ENCODE assay signal across 12 cellular contexts in genomic region chr17:44008205-44008909, GRCh38. TPM values are rescaled to one million over a fixed set of nuclear protein-coding genes. Genes with fewer than 3 reads are reported as not detected.
A peak's percentile ranks its signal among the peaks of the same experiment; 100 is the strongest.
DNase-seq lines count a peak whose midpoint lies in the region; ATAC-seq, FAIRE-seq and TF ChIP-seq lines count a peak whose summit lies in the region.
"Had no signal": no experiment of that assay in that cellular context is flagged by ENCODE, and none has a peak within 500 bp of the region (broad histone marks: within the 10 kb centered on the region; RNA-seq: fewer than 3 reads in every experiment).

No MANE protein-coding gene starts in this region.

- no peaks in the 10 kb centered on the region for H3K9me3 Mint-ChIP-seq in activated T-helper 1 cell treated with anti-CD3 and anti-CD28 coated beads, Interleukin-12 subunit alpha, Interleukin-12 subunit beta, Interleukin-2, Interleukin-4 antibody, amounts not matched to agents 30 ng/mL and 10 ng/mL and 1 ng/mL, durations not matched to agents 14 hours and 24 hours and 36 hours

- no peaks in the 10 kb centered on the region for H3K27me3 ChIP-seq in ACC112 (ENCODE audit: insufficient read depth, low read length)
- no peaks in the 10 kb centered on the region for H3K27me3 ChIP-seq in GM23248 (replicated peaks; ENCODE audit: insufficient read depth)
- H3K27me3 ChIP-seq in stomach, result peaks cover 14 to 42% (median 25%) of the 10 kb centered on the region in 3 donors

- peak overlapping the region; percentile 76 for H3K9ac ChIP-seq in GM23248
- no peak overlapping the region for H3K9ac ChIP-seq in kidney (ENCODE audit: low read length in 2 of 2)

- ATAC-seq in HG02981 (IDR thresholded peaks at IDR 0.05; ENCODE audit: unreplicated experiment) (no peak), Right ventricle myocardium inferior (no peak)

- no peak for TF ChIP-seq CTCF in kidney (IDR thresholded peaks at IDR 0.05; ENCODE audit: borderline replicate concordance, extremely low read depth, insufficient read depth)
- TF ChIP-seq CTCF in stomach (IDR thresholded peaks at IDR 0.05), result no peak

- FAIRE-seq in kidney (lab: Jason Lieb, UNC), result no peak

- H3K27ac ChIP-seq in ACC112 (ENCODE audit: low read depth, low read length), result no peak overlapping the region
- no peak overlapping the region for H3K27ac ChIP-seq in GM23248
- H3K27ac ChIP-seq in kidney (ENCODE audit: low read depth in 2 of 2, low read length in 2 of 2), result no peak overlapping the region
- no peak overlapping the region for H3K27ac ChIP-seq in stomach

- H3K79me2 ChIP-seq in ACC112 (ENCODE audit: control insufficient read depth, insufficient read depth, low read length, unreplicated experiment) (peaks cover 6% of the 10 kb centered on the region), GM23248 (ENCODE audit: insufficient read depth) (0 out of 2 replicates have a peak, but pooled peaks cover 5% of the 10 kb centered on the region)

- H3F3A ChIP-seq in GM23248 (ENCODE audit: insufficient read depth), result no peaks in the 10 kb centered on the region; the same call in 1 of the 2 replicates

- peaks cover 27% of the 10 kb centered on the region for H3K4me1 Mint-ChIP-seq in activated T-helper 1 cell treated with anti-CD3 and anti-CD28 coated beads, Interleukin-12 subunit alpha, Interleukin-12 subunit beta, Interleukin-2, Interleukin-4 antibody, amounts not matched to agents 30 ng/mL and 10 ng/mL and 1 ng/mL, durations not matched to agents 14 hours and 24 hours and 36 hours (ENCODE audit: low read depth)

- no peaks in the 10 kb centered on the region for H3K9me3 ChIP-seq in GM23248 (ENCODE audit: low read depth)
- H3K9me3 ChIP-seq in kidney (ENCODE audit: control insufficient read depth in 1 of 2, low read length in 2 of 2), result no peaks in the 10 kb centered on the region
- no peaks in the 10 kb centered on the region for H3K9me3 ChIP-seq in stomach

- H3K4me2 ChIP-seq in GM23248 (ENCODE audit: unreplicated experiment), result peak overlapping the region; percentile 72

- H3K4me1 ChIP-seq in ACC112 (ENCODE audit: control insufficient read depth, insufficient read depth, low read length, unreplicated experiment) (peaks cover 9% of the 10 kb centered on the region), GM23248 (ENCODE audit: insufficient read depth) (peaks cover 6% of the 10 kb centered on the region; the same call in 1 of the 2 replicates), kidney (ENCODE audit: control insufficient read depth in 1 of 2, insufficient read depth in 1 of 2, low read depth in 1 of 2, low read length in 2 of 2) (peaks cover 0 to 25% of the 10 kb centered on the region in 2 donors), stomach (peaks cover 37 to 58% (median 49%) of the 10 kb centered on the region in 4 donors)

- DNase-seq in GM23248, result no peak
- no peak for DNase-seq in activated T-helper 1 cell treated with anti-CD3 and anti-CD28 coated beads, Interleukin-12 subunit alpha, Interleukin-12 subunit beta, Interleukin-2, Interleukin-4 antibody, amounts not matched to agents 30 ng/mL and 10 ng/mL and 1 ng/mL, durations not matched to agents 14 hours and 24 hours and 36 hours (ENCODE audit: low spot score)
- DNase-seq in kidney, result peak; percentile 61
- DNase-seq in stomach, result no peak
- DNase-seq in Right ventricle myocardium inferior (ENCODE audit: missing footprints), result no peak
- DNase-seq in putamen (ENCODE audit: low spot score), result no peak
- DNase-seq: activated CD4-positive, CD25-positive, alpha-beta regulatory T cell treated with anti-CD3 and anti-CD28 coated beads, Interleukin-2, amount 50 U/mL, for 72 hours; DMS153; NCI-H524 treated with DMSO at 0.1 percent for 48 hours had no signal

- H2AFZ ChIP-seq in ACC112 (ENCODE audit: low read length, unreplicated experiment) (no peak overlapping the region), GM23248 (no peak overlapping the region)

- peak overlapping the region; percentile 81 for H3K4me3 Mint-ChIP-seq in activated T-helper 1 cell treated with anti-CD3 and anti-CD28 coated beads, Interleukin-12 subunit alpha, Interleukin-12 subunit beta, Interleukin-2, Interleukin-4 antibody, amounts not matched to agents 30 ng/mL and 10 ng/mL and 1 ng/mL, durations not matched to agents 14 hours and 24 hours and 36 hours

- no peaks in the 10 kb centered on the region for H3K9me2 ChIP-seq in GM23248 (ENCODE audit: insufficient read depth)

- no peak for TF ChIP-seq EP300 in stomach (IDR thresholded peaks at IDR 0.05)

- no peaks in the 10 kb centered on the region for H3K36me3 ChIP-seq in ACC112 (ENCODE audit: insufficient read depth, low read length)
- no peaks in the 10 kb centered on the region for H3K36me3 ChIP-seq in GM23248 (ENCODE audit: low read depth)
- H3K36me3 ChIP-seq in kidney (ENCODE audit: control insufficient read depth in 1 of 2, insufficient read depth in 2 of 2, low read length in 2 of 2), result peaks cover 7 to 9% of the 10 kb centered on the region in 2 donors
- peaks cover 4 to 32% (median 24%) of the 10 kb centered on the region in 4 donors for H3K36me3 ChIP-seq in stomach

- intact Hi-C loops in activated T-helper 1 cell treated with anti-CD3 and anti-CD28 coated beads, Interleukin-12 subunit alpha, Interleukin-12 subunit beta, Interleukin-2, Interleukin-4 antibody, amounts not matched to agents 30 ng/mL and 10 ng/mL and 1 ng/mL, durations not matched to agents 14 hours and 24 hours and 36 hours (cut with micrococcal nuclease), result loop anchor here (5.0 kb wide), 6 partner anchors 106 to 1991 kb away; partner anchors contain the start of genes DNAJC7, HROB and RUNDC3A
- intact Hi-C loops in kidney (cut with DNase I) (no loop called here), stomach (cut with DNase I; ENCODE audit: low total_unique reads) (no loop called here), Right ventricle myocardium inferior (cut with DNase I) (loop anchor here (5.0 kb wide), 2 partner anchors 34 to 159 kb away; no protein-coding TSS in a partner anchor)

- in situ Hi-C loops in GM23248 (cut with MboI), result no loop called here

- peaks cover 10% of the 10 kb centered on the region for H3K36me3 Mint-ChIP-seq in activated T-helper 1 cell treated with anti-CD3 and anti-CD28 coated beads, Interleukin-12 subunit alpha, Interleukin-12 subunit beta, Interleukin-2, Interleukin-4 antibody, amounts not matched to agents 30 ng/mL and 10 ng/mL and 1 ng/mL, durations not matched to agents 14 hours and 24 hours and 36 hours (ENCODE audit: low read depth)

- H3K27ac Mint-ChIP-seq in activated T-helper 1 cell treated with anti-CD3 and anti-CD28 coated beads, Interleukin-12 subunit alpha, Interleukin-12 subunit beta, Interleukin-2, Interleukin-4 antibody, amounts not matched to agents 30 ng/mL and 10 ng/mL and 1 ng/mL, durations not matched to agents 14 hours and 24 hours and 36 hours, result peak overlapping the region; percentile 62

- peak overlapping the region; percentile 88 for H3K4me3 ChIP-seq in ACC112 (ENCODE audit: low read depth, low read length)
- peak overlapping the region; percentile 75 for H3K4me3 ChIP-seq in GM23248
- H3K4me3 ChIP-seq in kidney (ENCODE audit: low read length in 2 of 2), result peak overlapping the region in 1 of 2 donors; percentile 70
- H3K4me3 ChIP-seq in stomach, result no peak overlapping the region

- peaks cover 20% of the 10 kb centered on the region for H3K27me3 Mint-ChIP-seq in activated T-helper 1 cell treated with anti-CD3 and anti-CD28 coated beads, Interleukin-12 subunit alpha, Interleukin-12 subunit beta, Interleukin-2, Interleukin-4 antibody, amounts not matched to agents 30 ng/mL and 10 ng/mL and 1 ng/mL, durations not matched to agents 14 hours and 24 hours and 36 hours (ENCODE audit: insufficient read depth)

- no peak for TF ChIP-seq POLR2A in stomach (IDR thresholded peaks at IDR 0.05)

- H4K20me1 ChIP-seq in GM23248 (ENCODE audit: insufficient read depth), result no peaks in the 10 kb centered on the region

- WGBS in GM23248 (ENCODE audit: low coverage in 1 of 2, low lambda C conversion rate in 2 of 2, missing lambda C conversion rate in 2 of 2), 2 experiments, result 70 to 74% methylated on average over 6 of the region's 6 CpGs
- 66 to 71% (median 71%) methylated on average over 5 to 6 of the region's 6 CpGs for WGBS in stomach, 5 donors

RNA-seq across cellular contexts. Expression of gene NAGS, which starts 3.9 kb away (rescaled TPM):
- total RNA-seq in GM23248 (2014; rRNA removed; shearing (Covaris generic)), result 1.8 and 2.8 TPM in 2 replicates
- polyA plus RNA-seq in GM23248 (2016; fragmentation: Nextera tagmentation; extraction: Ambion mirVana) (1.6 and 2.3 TPM in 2 replicates), kidney (ENCODE audit: insufficient read depth, low read depth, low replicate concordance) (8.7 TPM), stomach (1 to 10 TPM in 2 of 3 donors, under 1 TPM in 1; 0.61 to 1.4 (median 1.2) TPM)
- 0.39 and 0.60 TPM in 2 replicates for total RNA-seq in activated T-helper 1 cell treated with anti-CD3 and anti-CD28 coated beads, Interleukin-12 subunit alpha, Interleukin-12 subunit beta, Interleukin-2, Interleukin-4 antibody, amounts not matched to agents 30 ng/mL and 10 ng/mL and 1 ng/mL, durations not matched to agents 14 hours and 24 hours and 36 hours
- total RNA-seq in kidney (3.5 TPM), stomach (1 to 10 TPM in 1 of 5 donors, under 1 TPM in 2, not detected in 2; 0.29 to 1.5 (median 0.58) TPM), Right ventricle myocardium inferior (0.68 TPM)

RNA-seq across cellular contexts. Expression of gene TMEM101, which starts 6.4 kb away (rescaled TPM):
- total RNA-seq in GM23248 (2014; rRNA removed; shearing (Covaris generic)), result 25.5 and 45.4 TPM in 2 replicates
- polyA plus RNA-seq in GM23248 (2016; fragmentation: Nextera tagmentation; extraction: Ambion mirVana) (24.4 and 25.0 TPM in 2 replicates), kidney (ENCODE audit: insufficient read depth, low read depth, low replicate concordance) (111 TPM), stomach (10 to 100 TPM; 29.6 to 40.8 (median 38.0) TPM)
- 31.6 and 32.8 TPM in 2 replicates for total RNA-seq in activated T-helper 1 cell treated with anti-CD3 and anti-CD28 coated beads, Interleukin-12 subunit alpha, Interleukin-12 subunit beta, Interleukin-2, Interleukin-4 antibody, amounts not matched to agents 30 ng/mL and 10 ng/mL and 1 ng/mL, durations not matched to agents 14 hours and 24 hours and 36 hours
- total RNA-seq in kidney (31.2 TPM), stomach (10 to 100 TPM in 4 of 5 donors, 1 to 10 TPM in 1; 1.8 to 41.9 (median 17.7) TPM), Right ventricle myocardium inferior (21.5 TPM)

RNA-seq across cellular contexts. Expression of gene PYY, which starts 54.6 kb away (rescaled TPM):
- not detected in 2 replicates for total RNA-seq in GM23248 (2014; rRNA removed; shearing (Covaris generic))
- polyA plus RNA-seq in GM23248 (2016; fragmentation: Nextera tagmentation; extraction: Ambion mirVana) (not detected in 2 replicates), kidney (ENCODE audit: insufficient read depth, low read depth, low replicate concordance) (not detected), stomach (under 1 TPM in 1 of 3 donors, not detected in 2; 0.35 TPM)
- total RNA-seq in activated T-helper 1 cell treated with anti-CD3 and anti-CD28 coated beads, Interleukin-12 subunit alpha, Interleukin-12 subunit beta, Interleukin-2, Interleukin-4 antibody, amounts not matched to agents 30 ng/mL and 10 ng/mL and 1 ng/mL, durations not matched to agents 14 hours and 24 hours and 36 hours, result 0.36 TPM in 1 of 2 replicates, not detected in the other
- total RNA-seq in kidney (not detected), stomach (10 to 100 TPM in 1 of 5 donors, not detected in 4; 71.3 TPM), Right ventricle myocardium inferior (not detected)
- total RNA-seq: mononuclear cell had no signal

RNA-seq across cellular contexts. Expression of gene LSM12, which starts 58.1 kb away (rescaled TPM):
- total RNA-seq in GM23248 (2014; rRNA removed; shearing (Covaris generic)), result 36.1 and 49.4 TPM in 2 replicates
- polyA plus RNA-seq in GM23248 (2016; fragmentation: Nextera tagmentation; extraction: Ambion mirVana), result 122 and 125 TPM in 2 replicates
- total RNA-seq in activated T-helper 1 cell treated with anti-CD3 and anti-CD28 coated beads, Interleukin-12 subunit alpha, Interleukin-12 subunit beta, Interleukin-2, Interleukin-4 antibody, amounts not matched to agents 30 ng/mL and 10 ng/mL and 1 ng/mL, durations not matched to agents 14 hours and 24 hours and 36 hours, result 93.9 and 95.4 TPM in 2 replicates
- total RNA-seq in kidney, result 47.6 TPM
- 29.0 TPM for polyA plus RNA-seq in kidney (ENCODE audit: insufficient read depth, low read depth, low replicate concordance)
- total RNA-seq in stomach, result 10 to 100 TPM; 19.8 to 34.5 (median 30.4) TPM
- polyA plus RNA-seq in stomach, result 10 to 100 TPM; 25.4 to 30.7 (median 29.9) TPM
- 47.6 TPM for total RNA-seq in Right ventricle myocardium inferior

Comparison
In these comparisons a context has a peak if more than half of its experiments do, and no peak if none do; other contexts are left out.
1. H3K4me3 ChIP-seq: peak in ACC112 (single experiment) and GM23248 (single experiment); none in stomach (0 of 4).
2. intact Hi-C loops: an anchor here in activated T-helper 1 cell treated with anti-CD3 and anti-CD28 coated beads, Interleukin-12 subunit alpha, Interleukin-12 subunit beta, Interleukin-2, Interleukin-4 antibody, amounts not matched to agents 30 ng/mL and 10 ng/mL and 1 ng/mL, durations not matched to agents 14 hours and 24 hours and 36 hours (5.0 kb wide) and Right ventricle myocardium inferior (5.0 kb wide); none called in kidney and stomach.